19 cellular contexts compared by ENCODE assay signal in the genomic region with DNA sequence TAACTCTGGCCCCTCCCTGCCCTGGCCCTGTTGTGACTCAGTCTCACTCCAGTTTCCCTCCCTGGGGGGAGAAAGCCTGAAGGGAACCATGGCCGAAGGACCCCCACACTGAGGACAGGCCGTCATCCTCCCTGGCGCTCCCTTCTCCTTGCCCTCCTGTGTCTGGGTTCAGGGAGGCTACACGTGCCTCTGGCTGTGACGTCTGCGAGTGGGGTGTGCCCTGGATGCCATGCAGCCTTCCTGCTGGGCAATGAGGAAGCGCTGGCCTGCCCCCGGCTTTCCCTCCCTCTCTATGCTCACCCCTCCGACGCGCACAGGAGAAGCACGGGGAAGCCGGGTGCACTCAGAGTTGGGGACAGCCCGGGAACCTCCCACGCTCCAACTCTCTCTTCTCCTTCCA. TPM values are rescaled to one million over a fixed set of nuclear protein-coding genes. Genes with fewer than 3 reads are reported as not detected.
DNase-seq lines count a peak whose midpoint lies in the region; ATAC-seq, FAIRE-seq and TF ChIP-seq lines count a peak whose summit lies in the region.
"Had no signal": no experiment of that assay in that cellular context is flagged by ENCODE, and none has a peak within 500 bp of the region (broad histone marks: within the 10 kb centered on the region; RNA-seq: fewer than 3 reads in every experiment).

No MANE protein-coding gene starts in this region.

- no peak overlapping the region for H3K4me3 ChIP-seq in NB4 (ENCODE audit: low read depth, low read length)
- H3K4me3 ChIP-seq: GM12878, GM23338, SK-N-MC had no signal

- H3K4me1 ChIP-seq in foreskin keratinocyte = no peaks in the 10 kb centered on the region

- TF ChIP-seq CTCF in NB4 (IDR thresholded peaks at IDR 0.05; ENCODE audit: low read depth, low read length) (no peak), foreskin keratinocyte (conservative IDR thresholded peaks at IDR 0.05) (no peak)

- peak; percentile 92 for FAIRE-seq in urothelium cell line (lab: Jason Lieb, UNC)
- FAIRE-seq: A204.1, GM12878 had no signal

- TF ChIP-seq POLR2A in NB4 (IDR thresholded peaks at IDR 0.05; ENCODE audit: extremely low read depth, insufficient read length) = no peak

- intact Hi-C loops in left ventricle myocardium superior (cut with micrococcal nuclease) (no loop called here), Right ventricle myocardium superior (cut with DNase I) (no loop called here)

- peak; percentile 30 for DNase-seq in left ventricle myocardium superior
- DNase-seq in Right ventricle myocardium superior = no peak
- DNase-seq in NB4 (ENCODE audit: low read depth) = peak; percentile 83
- DNase-seq in foreskin keratinocyte = no peak
- DNase-seq in urothelium cell line (ENCODE audit: low spot score) = no peak
- DNase-seq in SHP77 (lab: John Stamatoyannopoulos, UW) = no peak
- DNase-seq in cerebellar cortex (ENCODE audit: low spot score) = no peak
- DNase-seq: COR-L47, NCI-H1417, NCI-H2029, NCI-H2171 treated with DMSO at 0.1 percent for 48 hours, NCI-H510A treated with DMSO at 0.1 percent for 48 hours had no signal

- no peak overlapping the region for H3K27ac ChIP-seq in foreskin keratinocyte
- H3K27ac ChIP-seq: C4-2B, RWPE1, SK-N-MC had no signal

- H3K27me3 ChIP-seq in foreskin keratinocyte = peaks cover 79% of the 10 kb centered on the region

- no peak for ATAC-seq in left ventricle myocardium superior
- no peak for ATAC-seq in Right ventricle myocardium superior (ENCODE audit: poor library complexity)
- ATAC-seq in foreskin keratinocyte = peak; percentile 16
- ATAC-seq in GM19023 (IDR thresholded peaks at IDR 0.05; ENCODE audit: unreplicated experiment) = no peak
- ATAC-seq: GM12878, GM23338 had no signal

RNA-seq across cellular contexts. Expression of a gene that starts 9.1 kb away (rescaled TPM):
- total RNA-seq in left ventricle myocardium superior (not detected), Right ventricle myocardium superior (not detected), foreskin keratinocyte (not detected in 2 replicates)
- not detected in 2 replicates for polyA plus RNA-seq in foreskin keratinocyte

RNA-seq across cellular contexts. Expression of a gene that starts 45.1 kb away (rescaled TPM):
- total RNA-seq in left ventricle myocardium superior (1.5 TPM), Right ventricle myocardium superior (0.73 TPM), foreskin keratinocyte (0.25 and 0.34 TPM in 2 replicates)
- polyA plus RNA-seq in foreskin keratinocyte = 0.29 and 0.33 TPM in 2 replicates

RNA-seq across cellular contexts. Expression of a gene that starts 59.7 kb away (rescaled TPM):
- total RNA-seq in left ventricle myocardium superior (16.1 TPM), Right ventricle myocardium superior (15.5 TPM), foreskin keratinocyte (25.5 and 26.9 TPM in 2 replicates)
- 16.2 and 18.2 TPM in 2 replicates for polyA plus RNA-seq in foreskin keratinocyte

Comparison
In these comparisons a context has a peak if more than half of its experiments do, and no peak if none do; other contexts are left out.
1. DNase-seq: peak in left ventricle myocardium superior (single experiment) and NB4 (single experiment); none in Right ventricle myocardium superior (single experiment), foreskin keratinocyte (0 of 2), urothelium cell line (single experiment), SHP77 (0 of 2) and cerebellar cortex (single experiment).